Comparison of ENCODE assay signal across 11 cellular contexts in genomic region chr5:169805937-169806700, GRCh38.
A peak's percentile ranks its signal among the peaks of the same experiment; 100 is the strongest.
DNase-seq lines count a peak whose midpoint lies in the region; ATAC-seq, FAIRE-seq and TF ChIP-seq lines count a peak whose summit lies in the region.
"Had no signal": no experiment of that assay in that cellular context is flagged by ENCODE, and none has a peak within 500 bp of the region (broad histone marks: within the 10 kb centered on the region; RNA-seq: fewer than 3 reads in every experiment).

No MANE protein-coding gene starts in this region.

- H3K27me3 ChIP-seq in CD8-positive, alpha-beta T cell (ENCODE audit: insufficient read depth, low read length) = no peaks in the 10 kb centered on the region

- no peak for ATAC-seq in CD8-positive, alpha-beta T cell
- ATAC-seq in GM19351 (IDR thresholded peaks at IDR 0.05; ENCODE audit: unreplicated experiment) (peak; percentile 62), HG02938 (IDR thresholded peaks at IDR 0.05; ENCODE audit: unreplicated experiment) (peak; percentile 64), left ventricle myocardium superior (no peak)

- TF ChIP-seq CTCF in CD8-positive, alpha-beta T cell (IDR thresholded peaks at IDR 0.05) = no peak

- H3K27me3 Mint-ChIP-seq in CD8-positive, alpha-beta T cell (ENCODE audit: low read depth) = no peaks in the 10 kb centered on the region
- H3K27me3 Mint-ChIP-seq in activated CD4-positive, alpha-beta memory T cell treated with anti-CD3 and anti-CD28 coated beads, Interleukin-2, amount 10 ng/mL, durations not matched to agents 7 days and 5 days = no peaks in the 10 kb centered on the region

- no peak for FAIRE-seq in GM19239 (lab: Jason Lieb, UNC)
- FAIRE-seq: D721Med had no signal

- POLR2A ChIA-PET in CD8-positive, alpha-beta T cell (lab: Charles Lee) = no interaction called here
- POLR2A ChIA-PET in activated CD4-positive, alpha-beta memory T cell treated with anti-CD3 and anti-CD28 coated beads, Interleukin-2, amount 10 ng/mL, durations not matched to agents 7 days and 5 days (lab: Charles Lee) = interaction anchor here (0.6 kb wide), 1 partner anchor 13 kb away, joined by 3 read pairs; no protein-coding TSS in a partner anchor

- CTCF ChIA-PET in CD8-positive, alpha-beta T cell (lab: Charles Lee) = no interaction called here
- CTCF ChIA-PET in activated CD4-positive, alpha-beta memory T cell treated with anti-CD3 and anti-CD28 coated beads, Interleukin-2, amount 10 ng/mL, durations not matched to agents 7 days and 5 days (lab: Charles Lee) = no interaction called here

- intact Hi-C loops in CD8-positive, alpha-beta T cell (cut with DNase I, micrococcal nuclease) = no loop called here
- intact Hi-C loops in left ventricle myocardium superior (cut with micrococcal nuclease) = no loop called here

- H3K27ac Mint-ChIP-seq in CD8-positive, alpha-beta T cell = peak overlapping the region; percentile 74
- H3K27ac Mint-ChIP-seq in activated CD4-positive, alpha-beta memory T cell treated with anti-CD3 and anti-CD28 coated beads, Interleukin-2, amount 10 ng/mL, durations not matched to agents 7 days and 5 days = peak overlapping the region; percentile 75
- H3K27ac Mint-ChIP-seq: nephron progenitor cell had no signal

- H3K4me3 ChIP-seq in CD8-positive, alpha-beta T cell (ENCODE audit: low read depth, low read length) = no peak overlapping the region

- peaks cover 81% of the 10 kb centered on the region for H3K36me3 Mint-ChIP-seq in CD8-positive, alpha-beta T cell
- peaks cover 69% of the 10 kb centered on the region for H3K36me3 Mint-ChIP-seq in activated CD4-positive, alpha-beta memory T cell treated with anti-CD3 and anti-CD28 coated beads, Interleukin-2, amount 10 ng/mL, durations not matched to agents 7 days and 5 days (ENCODE audit: low read depth)

- no peaks in the 10 kb centered on the region for H3K9me3 ChIP-seq in CD8-positive, alpha-beta T cell (ENCODE audit: low read length)

- H3K9me3 Mint-ChIP-seq in CD8-positive, alpha-beta T cell = no peaks in the 10 kb centered on the region
- no peaks in the 10 kb centered on the region for H3K9me3 Mint-ChIP-seq in activated CD4-positive, alpha-beta memory T cell treated with anti-CD3 and anti-CD28 coated beads, Interleukin-2, amount 10 ng/mL, durations not matched to agents 7 days and 5 days
- H3K9me3 Mint-ChIP-seq: nephron progenitor cell had no signal

- peaks cover 13% of the 10 kb centered on the region for H3K36me3 ChIP-seq in CD8-positive, alpha-beta T cell (ENCODE audit: insufficient read depth, low read length)

- peaks cover 40% of the 10 kb centered on the region for H3K4me1 Mint-ChIP-seq in CD8-positive, alpha-beta T cell (ENCODE audit: low read depth)
- peaks cover 33% of the 10 kb centered on the region for H3K4me1 Mint-ChIP-seq in activated CD4-positive, alpha-beta memory T cell treated with anti-CD3 and anti-CD28 coated beads, Interleukin-2, amount 10 ng/mL, durations not matched to agents 7 days and 5 days

- H3K4me3 Mint-ChIP-seq in CD8-positive, alpha-beta T cell = no peak overlapping the region
- no peak overlapping the region for H3K4me3 Mint-ChIP-seq in activated CD4-positive, alpha-beta memory T cell treated with anti-CD3 and anti-CD28 coated beads, Interleukin-2, amount 10 ng/mL, durations not matched to agents 7 days and 5 days
- H3K4me3 Mint-ChIP-seq: nephron progenitor cell had no signal

- no peak overlapping the region for H3K27ac ChIP-seq in CD8-positive, alpha-beta T cell (ENCODE audit: low read depth, low read length)

- no peak for DNase-seq in CD8-positive, alpha-beta T cell
- no peak for DNase-seq in activated CD4-positive, alpha-beta memory T cell treated with anti-CD3 and anti-CD28 coated beads, Interleukin-2, amount 10 ng/mL, durations not matched to agents 7 days and 5 days
- DNase-seq in KG1 (lab: John Stamatoyannopoulos, UW) (no peak), left ventricle myocardium superior (no peak), GM19239 (ENCODE audit: insufficient read length, low spot score) (no peak), amygdala (lab: John Stamatoyannopoulos, UW) (no peak)
- DNase-seq: NCI-H446 had no signal

- peaks cover 7% of the 10 kb centered on the region for H3K4me1 ChIP-seq in CD8-positive, alpha-beta T cell (ENCODE audit: insufficient read depth, low read length)

Comparison
In these comparisons a context has a peak if more than half of its experiments do, and no peak if none do; other contexts are left out.
1. ATAC-seq: peak in GM19351 (single experiment) and HG02938 (single experiment); none in CD8-positive, alpha-beta T cell (single experiment) and left ventricle myocardium superior (single experiment).